Comparison of ENCODE assay signal across 19 cellular contexts in genomic region chr19:46722004-46722380, GRCh38. TPM values are rescaled to one million over a fixed set of nuclear protein-coding genes. Genes with fewer than 3 reads are reported as not detected.
DNase-seq lines count a peak whose midpoint lies in the region; ATAC-seq and TF ChIP-seq lines count a peak whose summit lies in the region.
"Had no signal": no experiment of that assay in that cellular context is flagged by ENCODE, and none has a peak within 500 bp of the region (broad histone marks: within the 10 kb centered on the region; RNA-seq: fewer than 3 reads in every experiment).

No MANE protein-coding gene starts in this region.

- H3K4me3 Mint-ChIP-seq in H9 (no peak overlapping the region), naive B cell (peak overlapping the region; percentile 15 to 91 (median 78))
- no peak overlapping the region for H3K4me3 Mint-ChIP-seq in activated T-helper 2 cell treated with anti-CD3 and anti-CD28 coated beads, Interferon-gamma antibody, Interleukin-2, Interleukin-4, amounts not matched to agents 10 μg/mL and 5 μg/mL and 100 μg/mL, durations not matched to agents 14 hours and 24 hours and 36 hours (ENCODE audit: low read depth)
- H3K4me3 Mint-ChIP-seq: nephron; T-helper 2 cell treated with Interferon-gamma antibody and Interleukin-4, amounts not matched to agents 5 μg/mL and 100 μg/mL, for 36 hours had no signal

- H3K9me3 Mint-ChIP-seq in H9 (no peaks in the 10 kb centered on the region), naive B cell (no peaks in the 10 kb centered on the region)
- H3K9me3 Mint-ChIP-seq in activated T-helper 2 cell treated with anti-CD3 and anti-CD28 coated beads, Interferon-gamma antibody, Interleukin-2, Interleukin-4, amounts not matched to agents 10 μg/mL and 5 μg/mL and 100 μg/mL, durations not matched to agents 14 hours and 24 hours and 36 hours: no peaks in the 10 kb centered on the region
- H3K9me3 Mint-ChIP-seq: nephron; T-helper 2 cell treated with Interferon-gamma antibody and Interleukin-4, amounts not matched to agents 5 μg/mL and 100 μg/mL, for 36 hours had no signal

- H3K36me3 Mint-ChIP-seq in H9 (ENCODE audit: insufficient read depth in 1 of 3, low read depth in 3 of 3) (peaks cover 37 to 63% (median 63%) of the 10 kb centered on the region in 3 experiments), naive B cell (peaks cover 0 to 15% of the 10 kb centered on the region in 2 donors)
- peaks cover 58% of the 10 kb centered on the region for H3K36me3 Mint-ChIP-seq in activated T-helper 2 cell treated with anti-CD3 and anti-CD28 coated beads, Interferon-gamma antibody, Interleukin-2, Interleukin-4, amounts not matched to agents 10 μg/mL and 5 μg/mL and 100 μg/mL, durations not matched to agents 14 hours and 24 hours and 36 hours (ENCODE audit: low read depth)

- H3K27ac ChIP-seq in 22Rv1 (no peak overlapping the region), H9 (ENCODE audit: insufficient read length, low read depth, low read length) (no peak overlapping the region)
- H3K27ac ChIP-seq: hepatocyte had no signal

- no peak overlapping the region for H2BK120ac ChIP-seq in H9 (ENCODE audit: low read depth, low read length, poor library complexity, severe bottlenecking)

- no peak overlapping the region for H3K14ac ChIP-seq in H9 (ENCODE audit: insufficient read depth, low read length)

- no peak overlapping the region for H4K8ac ChIP-seq in H9 (replicated peaks; ENCODE audit: insufficient read length, low read depth, low read length)

- H3T11ph ChIP-seq in H9 (ENCODE audit: low read length): no peak overlapping the region

- no peak overlapping the region for H3K23ac ChIP-seq in H9 (ENCODE audit: insufficient read length, low read depth, low read length)

- no peak for DNase-seq in H9
- DNase-seq in activated T-helper 2 cell treated with anti-CD3 and anti-CD28 coated beads, Interferon-gamma antibody, Interleukin-2, Interleukin-4, amounts not matched to agents 10 μg/mL and 5 μg/mL and 100 μg/mL, durations not matched to agents 14 hours and 24 hours and 36 hours (ENCODE audit: low spot score): no peak
- DNase-seq in naive B cell: no peak
- DNase-seq in NK-92 treated with Interleukin-12 subunit alpha and Interleukin-12 subunit beta, amount 100 ng/mL, for 24 hours (lab: John Stamatoyannopoulos, UW): no peak
- no peak for DNase-seq in NCI-H748 (lab: John Stamatoyannopoulos, UW; ENCODE audit: unreplicated experiment)
- DNase-seq: activated gamma-delta T cell; amniotic stem cell; cerebellar nuclear complex; mesenchymal stem cell; NCI-H1417; NCI-H526; stimulated activated CD4-positive, alpha-beta T cell treated with anti-CD3 and anti-CD28 coated beads, Interleukin-12 subunit alpha, Interleukin-12 subunit beta, amount 100 ng/mL, for 4 hours had no signal

- H2BK5ac ChIP-seq in H9 (ENCODE audit: insufficient read length, low read length): no peak overlapping the region

- H3K79me1 ChIP-seq in H9 (ENCODE audit: insufficient read depth, low read depth, low read length, poor library complexity, severe bottlenecking): no peaks in the 10 kb centered on the region

- no peaks in the 10 kb centered on the region for H4K20me1 ChIP-seq in H9 (ENCODE audit: control insufficient read depth, insufficient read depth, insufficient read length)

- H3K9ac ChIP-seq in H9 (ENCODE audit: extremely low read depth, insufficient read length, low read length): no peak overlapping the region

- H3K4me1 Mint-ChIP-seq in H9: peaks cover 18 to 22% of the 10 kb centered on the region in 2 experiments
- peaks cover 21% of the 10 kb centered on the region for H3K4me1 Mint-ChIP-seq in activated T-helper 2 cell treated with anti-CD3 and anti-CD28 coated beads, Interferon-gamma antibody, Interleukin-2, Interleukin-4, amounts not matched to agents 10 μg/mL and 5 μg/mL and 100 μg/mL, durations not matched to agents 14 hours and 24 hours and 36 hours (ENCODE audit: low read depth)
- H3K4me1 Mint-ChIP-seq in naive B cell: peaks cover 58 to 82% (median 59%) of the 10 kb centered on the region in 3 donors

- no peak overlapping the region for H2AFZ ChIP-seq in H9 (ENCODE audit: low read length)
- H2AFZ ChIP-seq: hepatocyte had no signal

- intact Hi-C loops in activated T-helper 2 cell treated with anti-CD3 and anti-CD28 coated beads, Interferon-gamma antibody, Interleukin-2, Interleukin-4, amounts not matched to agents 10 μg/mL and 5 μg/mL and 100 μg/mL, durations not matched to agents 14 hours and 24 hours and 36 hours (cut with micrococcal nuclease): no loop called here

- H3K79me2 ChIP-seq in H9 (ENCODE audit: insufficient read depth, low read length): no peaks in the 10 kb centered on the region

- H3K9me3 ChIP-seq in H9 (ENCODE audit: control insufficient read depth, low read depth, low read length): no peaks in the 10 kb centered on the region
- H3K9me3 ChIP-seq: tibial nerve had no signal

- H3K4me1 ChIP-seq in H9 (ENCODE audit: insufficient read depth, low read length): no peaks in the 10 kb centered on the region; the same call in 1 of the 2 replicates

- H3K56ac ChIP-seq in H9 (ENCODE audit: insufficient read length, low read depth, low read length): no peak overlapping the region

- no peak overlapping the region for H2AK5ac ChIP-seq in H9 (ENCODE audit: insufficient read length, low read length)

- H2BK12ac ChIP-seq in H9 (ENCODE audit: insufficient read length, low read depth, low read length): no peak overlapping the region

- peaks cover 6% of the 10 kb centered on the region for H3K23me2 ChIP-seq in H9 (ENCODE audit: insufficient read length, low read depth, low read length, poor library complexity, severe bottlenecking)

- WGBS in H9 (ENCODE audit: extremely low coverage, insufficient read length, low lambda C conversion rate): no CpG with 5 or more reads among the region's 17 CpGs

- peak overlapping the region; percentile 22 to 55 (median 26); a peak in 4 of 7 replicates for H3K27ac Mint-ChIP-seq in H9
- H3K27ac Mint-ChIP-seq in activated T-helper 2 cell treated with anti-CD3 and anti-CD28 coated beads, Interferon-gamma antibody, Interleukin-2, Interleukin-4, amounts not matched to agents 10 μg/mL and 5 μg/mL and 100 μg/mL, durations not matched to agents 14 hours and 24 hours and 36 hours: peak overlapping the region; percentile 29
- H3K27ac Mint-ChIP-seq in naive B cell: peak overlapping the region in 5 of 6 donors; percentile 67 to 92 (median 84)
- H3K27ac Mint-ChIP-seq: T-helper 2 cell treated with Interferon-gamma antibody and Interleukin-4, amounts not matched to agents 5 μg/mL and 100 μg/mL, for 36 hours had no signal

- H4K91ac ChIP-seq in H9 (ENCODE audit: insufficient read length, low read depth, low read length): no peak overlapping the region

- H3K27me3 Mint-ChIP-seq in H9 (ENCODE audit: low read depth): no peaks in the 10 kb centered on the region; the same call in 1 of the 2 replicates
- H3K27me3 Mint-ChIP-seq in activated T-helper 2 cell treated with anti-CD3 and anti-CD28 coated beads, Interferon-gamma antibody, Interleukin-2, Interleukin-4, amounts not matched to agents 10 μg/mL and 5 μg/mL and 100 μg/mL, durations not matched to agents 14 hours and 24 hours and 36 hours (ENCODE audit: low read depth): no peaks in the 10 kb centered on the region
- no peaks in the 10 kb centered on the region for H3K27me3 Mint-ChIP-seq in naive B cell

- ATAC-seq in naive B cell (ENCODE audit: low read depth in 2 of 2) (no peak), HG02623 (IDR thresholded peaks at IDR 0.05; ENCODE audit: unreplicated experiment) (no peak), HG03442 (IDR thresholded peaks at IDR 0.05; ENCODE audit: unreplicated experiment) (no peak)

- no peak overlapping the region for H2BK20ac ChIP-seq in H9 (ENCODE audit: low read depth, low read length, poor library complexity, severe bottlenecking)

- H3K18ac ChIP-seq in H9 (ENCODE audit: insufficient read length, low read depth, low read length): no peak overlapping the region

- no peak overlapping the region for H3K4me2 ChIP-seq in H9 (ENCODE audit: insufficient read depth, insufficient read length, low read length)
- H3K4me2 ChIP-seq: hepatocyte had no signal

- TF ChIP-seq CTCF in 22Rv1 (IDR thresholded peaks at IDR 0.05): 0 out of 2 replicates have a peak, but pooled peaks have one; percentile 1
- no peak for TF ChIP-seq CTCF in H9 (conservative IDR thresholded peaks at IDR 0.05)

- no peak overlapping the region for H4K5ac ChIP-seq in H9 (ENCODE audit: insufficient read length, low read depth, low read length)

- H3K27me3 ChIP-seq in H9 (ENCODE audit: insufficient read depth, low read length): no peaks in the 10 kb centered on the region
- H3K27me3 ChIP-seq: hepatocyte, tibial nerve had no signal

- no peak overlapping the region for H3K4ac ChIP-seq in H9 (ENCODE audit: low read depth, low read length)

- no peak overlapping the region for H2BK15ac ChIP-seq in H9 (ENCODE audit: low read depth, low read length)

RNA-seq across cellular contexts. Expression of gene PRKD2, which starts 5.1 kb away (rescaled TPM):
- total RNA-seq in H9 (2021): 60.7 and 60.8 TPM in 2 replicates
- 77.9 and 79.8 TPM in 2 replicates for total RNA-seq in activated T-helper 2 cell treated with anti-CD3 and anti-CD28 coated beads, Interferon-gamma antibody, Interleukin-2, Interleukin-4, amounts not matched to agents 10 μg/mL and 5 μg/mL and 100 μg/mL, durations not matched to agents 14 hours and 24 hours and 36 hours
- polyA plus RNA-seq in naive B cell (ENCODE audit: low read depth in 6 of 6): 100 to 1,000 TPM in 1 of 6 donors, 10 to 100 TPM in 5; 66.7 to 156 (median 72.6) TPM

RNA-seq across cellular contexts. Expression of gene FKRP, which starts 23.9 kb away (rescaled TPM):
- 39.1 and 42.2 TPM in 2 replicates for total RNA-seq in H9 (2021)
- total RNA-seq in activated T-helper 2 cell treated with anti-CD3 and anti-CD28 coated beads, Interferon-gamma antibody, Interleukin-2, Interleukin-4, amounts not matched to agents 10 μg/mL and 5 μg/mL and 100 μg/mL, durations not matched to agents 14 hours and 24 hours and 36 hours: 23.1 and 23.8 TPM in 2 replicates
- polyA plus RNA-seq in naive B cell (ENCODE audit: low read depth in 6 of 6): 10 to 100 TPM in 1 of 6 donors, 1 to 10 TPM in 5; 2.0 to 10.1 (median 6.0) TPM

RNA-seq across cellular contexts. Expression of gene STRN4, which starts 24.3 kb away (rescaled TPM):
- 143 and 148 TPM in 2 replicates for total RNA-seq in H9 (2021)
- total RNA-seq in activated T-helper 2 cell treated with anti-CD3 and anti-CD28 coated beads, Interferon-gamma antibody, Interleukin-2, Interleukin-4, amounts not matched to agents 10 μg/mL and 5 μg/mL and 100 μg/mL, durations not matched to agents 14 hours and 24 hours and 36 hours: 96.2 and 97.7 TPM in 2 replicates
- polyA plus RNA-seq in naive B cell (ENCODE audit: low read depth in 6 of 6): 10 to 100 TPM in 5 of 6 donors, 1 to 10 TPM in 1; 6.0 to 38.0 (median 15.5) TPM

Comparison
In these comparisons a context has a peak if more than half of its experiments do, and no peak if none do; other contexts are left out.
1. H3K27ac Mint-ChIP-seq: peak in every context shown above with its lines; median percentile 84 in naive B cell; 29 in activated T-helper 2 cell treated with anti-CD3 and anti-CD28 coated beads, Interferon-gamma antibody, Interleukin-2, Interleukin-4, amounts not matched to agents 10 μg/mL and 5 μg/mL and 100 μg/mL, durations not matched to agents 14 hours and 24 hours and 36 hours; 26 in H9.
2. H3K4me3 Mint-ChIP-seq: peak in naive B cell (8 of 8); none in H9 (0 of 2) and activated T-helper 2 cell treated with anti-CD3 and anti-CD28 coated beads, Interferon-gamma antibody, Interleukin-2, Interleukin-4, amounts not matched to agents 10 μg/mL and 5 μg/mL and 100 μg/mL, durations not matched to agents 14 hours and 24 hours and 36 hours (single experiment).